33 cellular contexts compared by ENCODE assay signal in genomic region chr2:108330971-108331370, GRCh38. TPM values are rescaled to one million over a fixed set of nuclear protein-coding genes. Genes with fewer than 3 reads are reported as not detected.
DNase-seq lines count a peak whose midpoint lies in the region; ATAC-seq, FAIRE-seq and TF ChIP-seq lines count a peak whose summit lies in the region.
"Had no signal": no experiment of that assay in that cellular context is flagged by ENCODE, and none has a peak within 500 bp of the region (broad histone marks: within the 10 kb centered on the region; RNA-seq: fewer than 3 reads in every experiment).

No MANE protein-coding gene starts in this region.

- H3K4me1 ChIP-seq in GM23248 (ENCODE audit: insufficient read depth) (no peaks in the 10 kb centered on the region), endothelial cell of umbilical vein (ENCODE audit: control insufficient read depth, extremely low read depth, insufficient read depth, low read length) (no peaks in the 10 kb centered on the region)
- H3K4me1 ChIP-seq: ascending aorta, gastroesophageal sphincter, neural progenitor cell, testis had no signal

- ATAC-seq in stimulated activated naive CD8-positive, alpha-beta T cell treated with anti-CD3 and anti-CD28 coated beads, Interleukin-15, amount 100 ng/mL, for 72 hours = no peak
- ATAC-seq: effector memory CD8-positive, alpha-beta T cell; gastroesophageal sphincter; right cardiac atrium; stimulated activated naive CD8-positive, alpha-beta T cell treated with anti-CD3 and anti-CD28 coated beads, Interleukin-15, Interleukin-2, amounts not matched to agents 100 U/mL and 50 U/mL, for 24 hours had no signal

- H3K27ac Mint-ChIP-seq in stimulated activated naive CD8-positive, alpha-beta T cell treated with anti-CD3 and anti-CD28 coated beads, Interleukin-15, amount 100 ng/mL, for 72 hours = no peak overlapping the region
- H3K27ac Mint-ChIP-seq: activated naive CD8-positive, alpha-beta T cell treated with anti-CD3 and anti-CD28 coated beads, Interleukin-2, amount 10 ng/mL, durations not matched to agents 7 days and 5 days; activated T-cell treated with anti-CD3 and anti-CD28 coated beads, Interleukin-2, amount 50 U/mL, for 24 hours; CD4-positive, CD25-positive, alpha-beta regulatory T cell; effector memory CD8-positive, alpha-beta T cell; neural progenitor cell had no signal

- H3K27me3 ChIP-seq in GM23248 (replicated peaks; ENCODE audit: insufficient read depth) = no peaks in the 10 kb centered on the region
- H3K27me3 ChIP-seq in endothelial cell of umbilical vein (ENCODE audit: control insufficient read depth in 2 of 2, insufficient read depth in 2 of 2, low read length in 2 of 2) = peaks cover 0 to 11% of the 10 kb centered on the region in 2 experiments
- H3K27me3 ChIP-seq: ascending aorta, gastroesophageal sphincter, neural progenitor cell, testis had no signal

- H3K9ac ChIP-seq in GM23248 = no peak overlapping the region
- H3K9ac ChIP-seq in SK-N-MC (ENCODE audit: insufficient read length) = no peak overlapping the region
- no peak overlapping the region for H3K9ac ChIP-seq in endothelial cell of umbilical vein (replicated peaks; ENCODE audit: extremely low read depth, insufficient read depth, low read length)
- H3K9ac ChIP-seq: neural progenitor cell had no signal

- H3K9me3 Mint-ChIP-seq in stimulated activated naive CD8-positive, alpha-beta T cell treated with anti-CD3 and anti-CD28 coated beads, Interleukin-15, amount 100 ng/mL, for 72 hours = peaks cover 10 to 13% of the 10 kb centered on the region in 2 donors
- H3K9me3 Mint-ChIP-seq: activated T-cell treated with anti-CD3 and anti-CD28 coated beads, Interleukin-2, amount 50 U/mL, for 24 hours; effector memory CD8-positive, alpha-beta T cell; neural progenitor cell had no signal

- no peaks in the 10 kb centered on the region for H3K4me1 Mint-ChIP-seq in stimulated activated naive CD8-positive, alpha-beta T cell treated with anti-CD3 and anti-CD28 coated beads, Interleukin-15, amount 100 ng/mL, for 72 hours
- H3K4me1 Mint-ChIP-seq: activated naive CD8-positive, alpha-beta T cell treated with anti-CD3 and anti-CD28 coated beads, Interleukin-2, amount 10 ng/mL, durations not matched to agents 7 days and 5 days; CD4-positive, CD25-positive, alpha-beta regulatory T cell; neural progenitor cell had no signal

- no peaks in the 10 kb centered on the region for H3K9me2 ChIP-seq in GM23248 (ENCODE audit: insufficient read depth)

- H3F3A ChIP-seq in GM23248 (ENCODE audit: insufficient read depth) = no peaks in the 10 kb centered on the region

- POLR2A ChIA-PET in endothelial cell of umbilical vein (lab: Charles Lee) = no interaction called here

- H3K9me3 ChIP-seq in GM23248 (ENCODE audit: low read depth) = no peaks in the 10 kb centered on the region
- no peaks in the 10 kb centered on the region for H3K9me3 ChIP-seq in SK-N-MC (ENCODE audit: low read depth, low read length)
- no peaks in the 10 kb centered on the region for H3K9me3 ChIP-seq in endothelial cell of umbilical vein (replicated peaks; ENCODE audit: control insufficient read depth, insufficient read depth, low read length)
- H3K9me3 ChIP-seq: ascending aorta, gastroesophageal sphincter, testis had no signal

- H3K27ac ChIP-seq in GM23248 = no peak overlapping the region
- H3K27ac ChIP-seq in SK-N-MC = no peak overlapping the region
- H3K27ac ChIP-seq in endothelial cell of umbilical vein (ENCODE audit: insufficient read depth, low read depth, low read length) = no peak overlapping the region
- H3K27ac ChIP-seq: ascending aorta, gastroesophageal sphincter, neural progenitor cell, testis had no signal

- H3K4me3 Mint-ChIP-seq in stimulated activated naive CD8-positive, alpha-beta T cell treated with anti-CD3 and anti-CD28 coated beads, Interleukin-15, amount 100 ng/mL, for 72 hours = no peak overlapping the region
- H3K4me3 Mint-ChIP-seq: activated naive CD8-positive, alpha-beta T cell treated with anti-CD3 and anti-CD28 coated beads, Interleukin-2, amount 10 ng/mL, durations not matched to agents 7 days and 5 days; activated T-cell treated with anti-CD3 and anti-CD28 coated beads, Interleukin-2, amount 50 U/mL, for 24 hours; CD4-positive, CD25-positive, alpha-beta regulatory T cell; effector memory CD8-positive, alpha-beta T cell; neural progenitor cell had no signal

- in situ Hi-C loops in GM23248 (cut with MboI) = no loop called here

- TF ChIP-seq POLR2A in endothelial cell of umbilical vein (IDR thresholded peaks at IDR 0.05; ENCODE audit: low read depth, low read length) = no peak

- H2AFZ ChIP-seq in GM23248 = peak overlapping the region; percentile 36; the same call in 1 of the 2 replicates
- H2AFZ ChIP-seq in endothelial cell of umbilical vein (ENCODE audit: low read depth, low read length) = no peak overlapping the region
- H2AFZ ChIP-seq: neural progenitor cell had no signal

- peaks cover 33% of the 10 kb centered on the region for H3K27me3 Mint-ChIP-seq in stimulated activated naive CD8-positive, alpha-beta T cell treated with anti-CD3 and anti-CD28 coated beads, Interleukin-15, amount 100 ng/mL, for 72 hours

- no peak for TF ChIP-seq CTCF in endothelial cell of umbilical vein (IDR thresholded peaks at IDR 0.05; ENCODE audit: extremely low read depth in 1 of 2, insufficient read depth in 1 of 2, low read depth in 1 of 2, low read length in 2 of 2)

- H3K4me3 ChIP-seq in GM23248 (no peak overlapping the region), SK-N-MC (peak overlapping the region; percentile 50), endothelial cell of umbilical vein (replicated peaks in 1 of 3; ENCODE audit: insufficient read depth in 1 of 3, low read depth in 1 of 3, low read length in 3 of 3) (no peak overlapping the region)
- H3K4me3 ChIP-seq: ascending aorta, gastroesophageal sphincter, neural progenitor cell, testis had no signal

- dilution Hi-C loops in endothelial cell of umbilical vein (cut with MboI; ENCODE audit: extremely low pct_ligation_motif_present, low sequenced_read_pairs) = no loop called here

- H3K36me3 ChIP-seq in GM23248 (ENCODE audit: low read depth) = no peaks in the 10 kb centered on the region
- no peaks in the 10 kb centered on the region for H3K36me3 ChIP-seq in SK-N-MC (ENCODE audit: insufficient read depth, low read length)
- H3K36me3 ChIP-seq in endothelial cell of umbilical vein (ENCODE audit: control insufficient read depth in 2 of 2, extremely low read depth in 1 of 2, insufficient read depth in 2 of 2, low read length in 2 of 2) = no peaks in the 10 kb centered on the region
- H3K36me3 ChIP-seq: ascending aorta, gastroesophageal sphincter, neural progenitor cell had no signal

- BruUV-seq in endothelial cell of umbilical vein (replicated peaks; lab: Mats Ljungman, UMichigan) = no TSS peak

- no peak for FAIRE-seq in endothelial cell of umbilical vein (lab: Jason Lieb, UNC)
- FAIRE-seq: GM18507 had no signal

- no peak overlapping the region for H3K4me2 ChIP-seq in GM23248 (ENCODE audit: unreplicated experiment)
- no peak overlapping the region for H3K4me2 ChIP-seq in endothelial cell of umbilical vein (ENCODE audit: insufficient read depth, low read length)
- H3K4me2 ChIP-seq: neural progenitor cell had no signal

- no peak for DNase-seq in GM23248
- DNase-seq in SK-N-MC (ENCODE audit: low read depth, low spot score) = peak; percentile 88
- peak; percentile 25 for DNase-seq in endothelial cell of umbilical vein (ENCODE audit: low read depth, low spot score)
- peak; percentile 33 for DNase-seq in left kidney (ENCODE audit: low read depth, low spot score)
- no peak for DNase-seq in activated CD8-positive, alpha-beta memory T cell treated with anti-CD3 and anti-CD28 coated beads, Interleukin-2, amount 50 U/mL, for 48 hours
- no peak for DNase-seq in SKM-1 (lab: John Stamatoyannopoulos, UW; ENCODE audit: unreplicated experiment)
- no peak for DNase-seq in T-helper 2 cell
- no peak for DNase-seq in stimulated activated naive CD8-positive, alpha-beta T cell treated with anti-CD3 and anti-CD28 coated beads, Interleukin-15, amount 100 ng/mL, for 72 hours
- DNase-seq: activated CD4-positive, alpha-beta T cell treated with anti-CD3 and anti-CD28 coated beads, Interleukin-2, amount 50 U/mL, for 1 hour; activated CD4-positive, CD25-positive, alpha-beta regulatory T cell; activated effector memory CD4-positive, alpha-beta T cell treated with anti-CD3 and anti-CD28 coated beads, Interleukin-2, amount 50 U/mL, for 16 hours; activated naive CD8-positive, alpha-beta T cell treated with anti-CD3 and anti-CD28 coated beads, Interleukin-2, amount 10 ng/mL, durations not matched to agents 7 days and 5 days; activated T-cell treated with anti-CD3 and anti-CD28 coated beads, Interleukin-2, amount 50 U/mL, for 24 hours; CD4-positive, CD25-positive, alpha-beta regulatory T cell; cortex of kidney; effector memory CD8-positive, alpha-beta T cell; erythroblast; H7; hippocampal formation; mammary epithelial cell; NCI-H1436; NCI-H2081 treated with DMSO at 0.1 percent for 48 hours; NCI-H446; NCI-H748 treated with DMSO at 0.1 percent for 48 hours; right cardiac atrium; SIG-M5; stimulated activated CD4-positive, alpha-beta T cell treated with anti-CD3 and anti-CD28 coated beads, Interleukin-1b, Interleukin-23, amount 100 ng/mL, for 48 hours; stimulated activated naive CD8-positive, alpha-beta T cell treated with anti-CD3 and anti-CD28 coated beads, Interleukin-15, Interleukin-2, amounts not matched to agents 100 U/mL and 50 U/mL, for 24 hours; testis had no signal

- 16% methylated on average over 3 of the region's 3 CpGs for WGBS in GM23248 (ENCODE audit: low coverage in 1 of 2, low lambda C conversion rate in 2 of 2, missing lambda C conversion rate in 2 of 2), 2 experiments

- no peaks in the 10 kb centered on the region; the same call in 1 of the 2 replicates for H4K20me1 ChIP-seq in GM23248 (ENCODE audit: insufficient read depth)
- H4K20me1 ChIP-seq in endothelial cell of umbilical vein (replicated peaks; ENCODE audit: control insufficient read depth, extremely low read depth, insufficient read depth, low read length) = no peaks in the 10 kb centered on the region

- no peaks in the 10 kb centered on the region for H3K9me1 ChIP-seq in endothelial cell of umbilical vein (replicated peaks; ENCODE audit: control insufficient read depth, extremely low read depth, insufficient read depth, low read length)

- intact Hi-C loops in endothelial cell of umbilical vein (cut with micrococcal nuclease) = no loop called here

- CTCF ChIA-PET in endothelial cell of umbilical vein (lab: Charles Lee) = no interaction called here

- H3K79me2 ChIP-seq in GM23248 (ENCODE audit: insufficient read depth) (no peaks in the 10 kb centered on the region), endothelial cell of umbilical vein (ENCODE audit: control insufficient read depth, insufficient read depth, low read length) (no peaks in the 10 kb centered on the region)

RNA-seq across cellular contexts. Expression of gene SULT1C2, which starts 42.3 kb away (rescaled TPM):
- total RNA-seq in GM23248 (2014; rRNA removed; shearing (Covaris generic)) = not detected in 2 replicates
- polyA plus RNA-seq in GM23248 (2016; fragmentation: Nextera tagmentation; extraction: Ambion mirVana) (not detected in 2 replicates), endothelial cell of umbilical vein (not detected in 2 replicates)
- total RNA-seq in endothelial cell of umbilical vein = not detected in 2 replicates
- polyA plus RNA-seq in endothelial cell of umbilical vein (2011; cell fraction: cytosol; rRNA removed) = not detected in 2 replicates
- not detected in 2 replicates for polyA plus RNA-seq in endothelial cell of umbilical vein (2011; cell fraction: nucleus; rRNA removed)
- not detected in 2 replicates for polyA plus RNA-seq in endothelial cell of umbilical vein (2012)
- polyA minus RNA-seq in endothelial cell of umbilical vein = not detected in 2 replicates
- polyA minus RNA-seq in endothelial cell of umbilical vein (2011; cell fraction: cytosol; rRNA and poly(A)+ RNA removed) = not detected
- not detected in 2 replicates for polyA minus RNA-seq in endothelial cell of umbilical vein (2011; cell fraction: nucleus; rRNA and poly(A)+ RNA removed)
- total RNA-seq: activated naive CD8-positive, alpha-beta T cell treated with anti-CD3 and anti-CD28 coated beads, Interleukin-2, amount 10 ng/mL, durations not matched to agents 7 days and 5 days; ascending aorta; CD4-positive, CD25-positive, alpha-beta regulatory T cell; mammary epithelial cell had no signal
- polyA plus RNA-seq: CD4-positive, CD25-positive, alpha-beta regulatory T cell; mammary epithelial cell had no signal

RNA-seq across cellular contexts. Expression of gene SULT1C4, which starts 46.8 kb away (rescaled TPM):
- not detected in 2 replicates for total RNA-seq in GM23248 (2014; rRNA removed; shearing (Covaris generic))
- polyA plus RNA-seq in GM23248 (2016; fragmentation: Nextera tagmentation; extraction: Ambion mirVana) = not detected in 2 replicates
- 28.2 and 29.3 TPM in 2 replicates for total RNA-seq in endothelial cell of umbilical vein
- polyA plus RNA-seq in endothelial cell of umbilical vein = 12.0 and 17.2 TPM in 2 replicates
- 8.3 and 9.0 TPM in 2 replicates for polyA plus RNA-seq in endothelial cell of umbilical vein (2011; cell fraction: cytosol; rRNA removed)
- 45.7 and 46.1 TPM in 2 replicates for polyA plus RNA-seq in endothelial cell of umbilical vein (2011; cell fraction: nucleus; rRNA removed)
- polyA plus RNA-seq in endothelial cell of umbilical vein (2012) = 6.4 and 17.5 TPM in 2 replicates
- 17.5 and 19.1 TPM in 2 replicates for polyA minus RNA-seq in endothelial cell of umbilical vein
- polyA minus RNA-seq in endothelial cell of umbilical vein (2011; cell fraction: cytosol; rRNA and poly(A)+ RNA removed) = not detected
- polyA minus RNA-seq in endothelial cell of umbilical vein (2011; cell fraction: nucleus; rRNA and poly(A)+ RNA removed) = 37.5 and 40.7 TPM in 2 replicates
- total RNA-seq: activated naive CD8-positive, alpha-beta T cell treated with anti-CD3 and anti-CD28 coated beads, Interleukin-2, amount 10 ng/mL, durations not matched to agents 7 days and 5 days; mammary epithelial cell had no signal
- polyA plus RNA-seq: CD4-positive, CD25-positive, alpha-beta regulatory T cell; mammary epithelial cell had no signal

Comparison
In these comparisons a context has a peak if more than half of its experiments do, and no peak if none do; other contexts are left out.
1. DNase-seq: peak in SK-N-MC (single experiment), endothelial cell of umbilical vein (single experiment) and left kidney (single experiment); none in GM23248 (single experiment), activated CD8-positive, alpha-beta memory T cell treated with anti-CD3 and anti-CD28 coated beads, Interleukin-2, amount 50 U/mL, for 48 hours (single experiment), SKM-1 (single experiment), T-helper 2 cell (0 of 5) and stimulated activated naive CD8-positive, alpha-beta T cell treated with anti-CD3 and anti-CD28 coated beads, Interleukin-15, amount 100 ng/mL, for 72 hours (0 of 2).
2. RNA of gene SULT1C4, which starts 46.8 kb away (total RNA-seq): 28.2 to 29.3 TPM in endothelial cell of umbilical vein; not detected in GM23248; every median in the first group is over 10 times any median in the second.